ENCODE assay signal across 8 cellular contexts in genomic region chr21:38119793-38120192, GRCh38.
"Had no signal": no experiment of that assay in that cellular context is flagged by ENCODE, and none has a peak within 500 bp of the region (broad histone marks: within the 10 kb centered on the region; RNA-seq: fewer than 3 reads in every experiment).

No MANE protein-coding gene starts in this region.

- DNase-seq: GDM1, GF-D8 had no signal

- ATAC-seq: GM12878 had no signal

- FAIRE-seq: G401.6, GM12878, GM12891, GM12892, GM18507, GM19239 had no signal

- H3K4me3 ChIP-seq: GM12878 had no signal
